In genomic region chr2:37323770-37324535, GRCh38 we compare ENCODE assay signal across 8 cellular contexts. TPM values are rescaled to one million over a fixed set of nuclear protein-coding genes. Genes with fewer than 3 reads are reported as not detected.
DNase-seq lines count a peak whose midpoint lies in the region; ATAC-seq and TF ChIP-seq lines count a peak whose summit lies in the region.

No MANE protein-coding gene starts in this region.

- TF ChIP-seq POLR2A in uterus (IDR thresholded peaks at IDR 0.05): peak in 1 of 2 donors; percentile 18

- TF ChIP-seq CTCF in fibroblast of villous mesenchyme (IDR thresholded peaks at IDR 0.05; ENCODE audit: insufficient read depth, low read depth, low read length) (no peak), neural crest cell (conservative IDR thresholded peaks at IDR 0.05) (peak; percentile 7), uterus (IDR thresholded peaks at IDR 0.05) (no peak)

- peaks cover 32% of the 10 kb centered on the region for H3K4me1 Mint-ChIP-seq in neural crest cell

- no peaks in the 10 kb centered on the region for H3K9me3 Mint-ChIP-seq in neural crest cell

- H3K4me3 ChIP-seq in fibroblast of villous mesenchyme (ENCODE audit: low read depth, low read length) (peak overlapping the region; percentile 86), uterus (peak overlapping the region; percentile 70 to 78)

- no peaks in the 10 kb centered on the region for H3K27me3 ChIP-seq in uterus

- ATAC-seq in HG02763 (IDR thresholded peaks at IDR 0.05; ENCODE audit: unreplicated experiment): peak; percentile 20

- H3K4me3 Mint-ChIP-seq in neural crest cell: peak overlapping the region; percentile 97

- no peaks in the 10 kb centered on the region for H3K36me3 ChIP-seq in uterus

- peaks cover 0 to 6% of the 10 kb centered on the region in 2 donors for H3K4me1 ChIP-seq in uterus

- H3K36me3 Mint-ChIP-seq in neural crest cell (ENCODE audit: low read depth): no peaks in the 10 kb centered on the region

- DNase-seq in NCI-H1417 (lab: John Stamatoyannopoulos, UW): peak; percentile 51 to 74 (median 65)
- no peak for DNase-seq in NCI-H1417 treated with DMSO at 0.1 percent for 48 hours (lab: John Stamatoyannopoulos, UW)
- peak; percentile 58 for DNase-seq in NCI-H748 (lab: John Stamatoyannopoulos, UW; ENCODE audit: unreplicated experiment)
- peak; percentile 12 for DNase-seq in activated T-helper 1 cell treated with Interleukin-2 at 50 U/mL for 16 hours (ENCODE audit: low read depth)
- DNase-seq in fibroblast of villous mesenchyme (ENCODE audit: low read depth): peak; percentile 50
- DNase-seq in neural crest cell (ENCODE audit: low read depth, low spot score): peak; percentile 39
- peak; percentile 36 to 40 for DNase-seq in uterus

- H3K27me3 Mint-ChIP-seq in neural crest cell (ENCODE audit: low read depth): peaks cover 36% of the 10 kb centered on the region

- H3K27ac Mint-ChIP-seq in neural crest cell (ENCODE audit: unreplicated experiment): peak overlapping the region; percentile 97

- H3K9me3 ChIP-seq in uterus: no peaks in the 10 kb centered on the region

- H3K27ac ChIP-seq in uterus: peak overlapping the region; percentile 91 to 97

- intact Hi-C loops in uterus (cut with DNase I; ENCODE audit: low total_unique reads): no loop called here

RNA-seq across cellular contexts. Expression of gene PRKD3, which starts 0.7 kb away (rescaled TPM):
- 59.9 and 85.9 TPM in 2 replicates for total RNA-seq in fibroblast of villous mesenchyme
- 62.6 and 68.3 TPM in 2 replicates for total RNA-seq in neural crest cell
- total RNA-seq in uterus: 100 to 1,000 TPM in 1 of 4 donors, 10 to 100 TPM in 3; 53.8 to 128 (median 57.7) TPM

RNA-seq across cellular contexts. Expression of gene QPCT, which starts 20.5 kb away (rescaled TPM):
- 27.1 and 47.5 TPM in 2 replicates for total RNA-seq in fibroblast of villous mesenchyme
- not detected in 2 replicates for total RNA-seq in neural crest cell
- total RNA-seq in uterus: 10 to 100 TPM in 2 of 4 donors, 1 to 10 TPM in 2; 4.4 to 46.9 (median 8.7) TPM
